Comparison of ENCODE assay signal across 9 cellular contexts in genomic region chr2:6917761-6918421, GRCh38.
DNase-seq lines count a peak whose midpoint lies in the region; ATAC-seq and TF ChIP-seq lines count a peak whose summit lies in the region.
"Had no signal": no experiment of that assay in that cellular context is flagged by ENCODE, and none has a peak within 500 bp of the region (broad histone marks: within the 10 kb centered on the region; RNA-seq: fewer than 3 reads in every experiment).

No MANE protein-coding gene starts in this region.

- TF ChIP-seq CTCF in VCaP (conservative IDR thresholded peaks at IDR 0.05) (no peak), foreskin fibroblast (IDR thresholded peaks at IDR 0.05; ENCODE audit: low read depth, low read length) (no peak)

- peak; percentile 32 for ATAC-seq in HG02678 (IDR thresholded peaks at IDR 0.05; ENCODE audit: unreplicated experiment)

- peak overlapping the region; percentile 32 to 75 for H3K4me3 ChIP-seq in foreskin fibroblast (ENCODE audit: low read depth in 1 of 2, low read length in 2 of 2)

- H3K27ac ChIP-seq in VCaP: peak overlapping the region; percentile 77
- H3K27ac ChIP-seq: 22Rv1 had no signal

- DNase-seq in DMS 273 (lab: John Stamatoyannopoulos, UW; ENCODE audit: unreplicated experiment) (peak; percentile 47), DMS 273 treated with DMSO at 0.1 percent for 48 hours (lab: John Stamatoyannopoulos, UW) (no peak), foreskin fibroblast (peak in 1 of 2 donors; percentile 18), pons (ENCODE audit: low spot score) (peak; percentile 12), T-helper 9 cell (no peak), COLO829 (ENCODE audit: low spot score) (no peak)

Comparison
In these comparisons a context has a peak if more than half of its experiments do, and no peak if none do; other contexts are left out.
1. DNase-seq: peak in DMS 273 (single experiment) and pons (single experiment); none in DMS 273 treated with DMSO at 0.1 percent for 48 hours (single experiment), T-helper 9 cell (single experiment) and COLO829 (single experiment).